In genomic region chr5:125317546-125317995, GRCh38 we compare ENCODE assay signal across 13 cellular contexts.
DNase-seq lines count a peak whose midpoint lies in the region; ATAC-seq, FAIRE-seq and TF ChIP-seq lines count a peak whose summit lies in the region.
"Had no signal": no experiment of that assay in that cellular context is flagged by ENCODE, and none has a peak within 500 bp of the region (broad histone marks: within the 10 kb centered on the region; RNA-seq: fewer than 3 reads in every experiment).

No MANE protein-coding gene starts in this region.

- no CpG with 5 or more reads among the region's 5 CpGs for WGBS in iPS DF 6.9 (ENCODE audit: insufficient coverage, insufficient read length)
- WGBS in small intestine, 3 donors, result 22 to 66% (median 31%) methylated on average over 5 of the region's 5 CpGs

- no peak for TF ChIP-seq CTCF in kidney (IDR thresholded peaks at IDR 0.05; ENCODE audit: borderline replicate concordance, extremely low read depth, insufficient read depth)

- H3K4me3 ChIP-seq in iPS DF 6.9 (ENCODE audit: low read length), result no peak overlapping the region
- H3K4me3 ChIP-seq in small intestine (ENCODE audit: low read depth in 1 of 2, low read length in 2 of 2), result no peak overlapping the region
- no peak overlapping the region for H3K4me3 ChIP-seq in kidney (ENCODE audit: low read length in 2 of 2)
- H3K4me3 ChIP-seq: body of pancreas had no signal

- H3K27ac ChIP-seq in iPS DF 6.9 (ENCODE audit: low read length) (no peak overlapping the region), small intestine (ENCODE audit: low read depth in 1 of 2, low read length in 1 of 2) (no peak overlapping the region), kidney (ENCODE audit: low read depth in 2 of 2, low read length in 2 of 2) (no peak overlapping the region)
- H3K27ac ChIP-seq: body of pancreas, foreskin keratinocyte had no signal

- H3K9me3 ChIP-seq in iPS DF 6.9 (ENCODE audit: control insufficient read depth, insufficient read depth, low read length) (no peaks in the 10 kb centered on the region; the same call in 1 of the 2 replicates), small intestine (ENCODE audit: control insufficient read depth, low read depth) (no peaks in the 10 kb centered on the region), kidney (ENCODE audit: control insufficient read depth in 1 of 2, low read length in 2 of 2) (peaks cover 0 to 4% of the 10 kb centered on the region in 2 donors)
- H3K9me3 ChIP-seq: body of pancreas had no signal

- intact Hi-C loops in kidney (cut with DNase I), result no loop called here

- no peak overlapping the region for H3K9ac ChIP-seq in kidney (ENCODE audit: low read length in 2 of 2)

- FAIRE-seq in small intestine (lab: Jason Lieb, UNC) (peak; percentile 23), kidney (lab: Jason Lieb, UNC) (no peak)

- no peak for ATAC-seq in HG03097 (IDR thresholded peaks at IDR 0.05; ENCODE audit: low FRiP score, unreplicated experiment)
- no peak for ATAC-seq in GM21723 (IDR thresholded peaks at IDR 0.05; ENCODE audit: unreplicated experiment)
- ATAC-seq: body of pancreas, foreskin keratinocyte, natural killer cell had no signal

- DNase-seq in NCI-H146 (lab: John Stamatoyannopoulos, UW) (peak; percentile 95), NCI-H146 treated with DMSO at 0.1 percent for 48 hours (lab: John Stamatoyannopoulos, UW; ENCODE audit: unreplicated experiment) (no peak), NCI-H524 (lab: John Stamatoyannopoulos, UW) (peak; percentile 41 to 80), iPS DF 6.9 (ENCODE audit: low read depth, low spot score) (peak; percentile 29), small intestine (peak; percentile 42), kidney (no peak)
- DNase-seq: body of pancreas; effector CD4-positive, alpha-beta T cell; foreskin keratinocyte; natural killer cell; stimulated activated CD4-positive, alpha-beta T cell treated with anti-CD3 and anti-CD28 coated beads, Interleukin-12 subunit alpha, Interleukin-12 subunit beta, amount 100 ng/mL, for 4 hours had no signal

- H3K36me3 ChIP-seq in iPS DF 6.9 (ENCODE audit: control insufficient read depth, insufficient read depth, low read length) (peaks cover 3% of the 10 kb centered on the region; the same call in 1 of the 2 replicates), small intestine (ENCODE audit: control insufficient read depth in 2 of 2, insufficient read depth in 2 of 2, low read length in 2 of 2) (no peaks in the 10 kb centered on the region), kidney (ENCODE audit: control insufficient read depth in 1 of 2, insufficient read depth in 2 of 2, low read length in 2 of 2) (no peaks in the 10 kb centered on the region)

- no peaks in the 10 kb centered on the region for H3K27me3 ChIP-seq in iPS DF 6.9 (ENCODE audit: control insufficient read depth, insufficient read depth, low read length)
- H3K27me3 ChIP-seq in small intestine (ENCODE audit: control insufficient read depth in 2 of 2, insufficient read depth in 2 of 2, low read length in 2 of 2), result no peaks in the 10 kb centered on the region
- H3K27me3 ChIP-seq: body of pancreas, foreskin keratinocyte had no signal

- H3K4me1 ChIP-seq in iPS DF 6.9 (ENCODE audit: control insufficient read depth, insufficient read depth, low read length) (no peaks in the 10 kb centered on the region; the same call in none of the 2 replicates), small intestine (ENCODE audit: control insufficient read depth in 2 of 2, insufficient read depth in 1 of 2, low read depth in 1 of 2, low read length in 1 of 2) (peaks cover 0 to 1% of the 10 kb centered on the region in 2 donors), kidney (ENCODE audit: control insufficient read depth in 1 of 2, insufficient read depth in 1 of 2, low read depth in 1 of 2, low read length in 2 of 2) (no peaks in the 10 kb centered on the region)
- H3K4me1 ChIP-seq: body of pancreas, foreskin keratinocyte had no signal

Comparison
In these comparisons a context has a peak if more than half of its experiments do, and no peak if none do; other contexts are left out.
1. DNase-seq: peak in NCI-H146 (single experiment), NCI-H524 (2 of 2), iPS DF 6.9 (single experiment) and small intestine (single experiment); none in NCI-H146 treated with DMSO at 0.1 percent for 48 hours (single experiment) and kidney (single experiment).